Comparison of ENCODE assay signal across 8 cellular contexts in the genomic region with DNA sequence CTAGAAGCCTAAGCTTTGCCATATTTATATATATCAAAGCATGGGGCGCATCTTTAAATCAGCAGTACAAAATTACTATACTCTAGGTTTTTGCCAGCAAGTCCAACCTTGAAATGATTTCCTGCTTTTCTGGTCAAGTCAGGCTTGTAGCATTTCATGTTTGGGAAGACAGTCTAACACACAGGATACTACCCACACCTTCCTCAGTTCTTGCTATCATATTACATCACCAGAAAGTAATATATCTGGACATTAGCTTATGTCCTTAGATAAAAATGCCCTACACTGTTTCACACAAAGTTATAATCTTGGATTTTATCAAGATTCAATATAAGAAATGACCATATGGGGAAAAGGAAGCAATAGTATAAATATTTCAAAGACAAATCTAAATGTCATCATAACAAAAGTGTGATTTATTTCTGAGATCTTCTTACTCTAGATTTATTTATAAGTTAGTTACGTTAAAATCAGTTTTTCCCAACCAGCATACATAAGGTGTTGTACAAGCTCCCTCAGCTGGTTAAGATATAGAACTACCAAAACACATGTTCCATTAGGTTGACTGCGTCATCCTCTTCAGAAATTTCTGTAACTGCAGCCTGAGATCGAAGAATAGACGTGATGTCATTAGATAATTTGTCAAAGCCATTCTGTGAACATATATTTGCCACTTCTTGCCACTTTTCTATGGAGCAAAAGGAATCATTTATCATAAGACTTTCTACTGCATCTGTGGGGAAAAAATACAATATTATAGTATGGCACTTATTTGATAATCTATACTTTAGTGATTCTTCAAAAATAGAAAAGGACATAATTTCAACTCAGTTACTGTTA. TPM values are rescaled to one million over a fixed set of nuclear protein-coding genes. Genes with fewer than 3 reads are reported as not detected.
A peak's percentile ranks its signal among the peaks of the same experiment; 100 is the strongest.
DNase-seq lines count a peak whose midpoint lies in the region; ATAC-seq and TF ChIP-seq lines count a peak whose summit lies in the region.

No MANE protein-coding gene starts in this region.

- H3K27ac ChIP-seq in thyroid gland: no peak overlapping the region

- H3K9me3 Mint-ChIP-seq in activated CD4-positive, alpha-beta T cell treated with anti-CD3 and anti-CD28 coated beads for 36 hours (ENCODE audit: low read depth): no peaks in the 10 kb centered on the region
- H3K9me3 Mint-ChIP-seq in immature natural killer cell: no peaks in the 10 kb centered on the region

- H3K27me3 ChIP-seq in thyroid gland: no peaks in the 10 kb centered on the region

- peak; percentile 78 for ATAC-seq in activated CD4-positive, alpha-beta T cell treated with anti-CD3 and anti-CD28 coated beads for 36 hours
- peak; percentile 54 for ATAC-seq in HG02763 (IDR thresholded peaks at IDR 0.05; ENCODE audit: unreplicated experiment)

- DNase-seq in activated CD4-positive, alpha-beta T cell treated with anti-CD3 and anti-CD28 coated beads for 36 hours: no peak
- no peak for DNase-seq in activated CD4-positive, alpha-beta T cell treated with anti-CD3 and anti-CD28 coated beads, Interleukin-2, amount 50 U/mL, for 48 hours
- DNase-seq in NCI-H345 treated with DMSO at 0.1 percent for 48 hours (lab: John Stamatoyannopoulos, UW; ENCODE audit: unreplicated experiment) (peak; percentile 14), astrocyte of the hippocampus (ENCODE audit: low read depth, low spot score) (peak; percentile 67), immature natural killer cell (peak; percentile 27 to 31 (median 29)), thyroid gland (no peak)
- no peak for DNase-seq in stimulated activated CD4-positive, alpha-beta T cell treated with anti-CD3 and anti-CD28 coated beads, Interleukin-2, amount 100 ng/mL, for 48 hours

- H3K36me3 ChIP-seq in thyroid gland: no peaks in the 10 kb centered on the region

- H3K27ac Mint-ChIP-seq in activated CD4-positive, alpha-beta T cell treated with anti-CD3 and anti-CD28 coated beads for 36 hours: no peak overlapping the region
- H3K27ac Mint-ChIP-seq in immature natural killer cell: no peak overlapping the region

- no peaks in the 10 kb centered on the region for H3K9me3 ChIP-seq in thyroid gland

- intact Hi-C loops in activated CD4-positive, alpha-beta T cell treated with anti-CD3 and anti-CD28 coated beads for 36 hours (cut with DNase I, micrococcal nuclease): loop anchor here (1.0 to 10.0 kb wide), 9 partner anchors 160 to 651 kb away; a partner anchor contains a TSS
- intact Hi-C loops in thyroid gland (cut with DNase I): no loop called here

- TF ChIP-seq POLR2A in thyroid gland (IDR thresholded peaks at IDR 0.05): no peak

- H3K27me3 Mint-ChIP-seq in activated CD4-positive, alpha-beta T cell treated with anti-CD3 and anti-CD28 coated beads for 36 hours: no peaks in the 10 kb centered on the region
- peaks cover 0 to 5% (median 1%) of the 10 kb centered on the region in 3 donors for H3K27me3 Mint-ChIP-seq in immature natural killer cell (ENCODE audit: low read depth in 3 of 3)

- 25 to 30% methylated on average over 5 of the region's 5 CpGs for WGBS in thyroid gland, 2 donors

- no peak overlapping the region for H3K4me3 ChIP-seq in thyroid gland (replicated peaks in 1 of 3)

- TF ChIP-seq CTCF in thyroid gland (IDR thresholded peaks at IDR 0.05): peak in 5 of 6 experiments; percentile 25 to 73 (median 51)

- CTCF ChIA-PET in activated CD4-positive, alpha-beta T cell treated with anti-CD3 and anti-CD28 coated beads for 36 hours (lab: Charles Lee): interaction anchor here (0.6 to 4.7 kb wide), 20 partner anchors 8 to 510 kb away, joined by 3 to 26 read pairs (median 4); no protein-coding TSS in a partner anchor

- H3K4me1 Mint-ChIP-seq in activated CD4-positive, alpha-beta T cell treated with anti-CD3 and anti-CD28 coated beads for 36 hours: peaks cover 8% of the 10 kb centered on the region
- H3K4me1 Mint-ChIP-seq in immature natural killer cell: peaks cover 4 to 7% of the 10 kb centered on the region in 2 donors

- no peaks in the 10 kb centered on the region for H3K4me1 ChIP-seq in thyroid gland

- no peaks in the 10 kb centered on the region for H3K36me3 Mint-ChIP-seq in activated CD4-positive, alpha-beta T cell treated with anti-CD3 and anti-CD28 coated beads for 36 hours (ENCODE audit: low read depth)
- H3K36me3 Mint-ChIP-seq in immature natural killer cell: no peaks in the 10 kb centered on the region

- no peak overlapping the region for H3K4me3 Mint-ChIP-seq in activated CD4-positive, alpha-beta T cell treated with anti-CD3 and anti-CD28 coated beads for 36 hours
- H3K4me3 Mint-ChIP-seq in immature natural killer cell: no peak overlapping the region

- POLR2A ChIA-PET in activated CD4-positive, alpha-beta T cell treated with anti-CD3 and anti-CD28 coated beads for 36 hours (lab: Charles Lee): interaction anchor here (0.6 kb wide), 1 partner anchor 1059 kb away, joined by 3 read pairs; no protein-coding TSS in a partner anchor

RNA-seq across cellular contexts. Expression of a gene that starts 56.6 kb away (rescaled TPM):
- total RNA-seq in activated CD4-positive, alpha-beta T cell treated with anti-CD3 and anti-CD28 coated beads for 36 hours: 1 to 10 TPM; 4.0 to 6.1 TPM
- 1 to 10 TPM in 2 of 3 donors, not detected in 1; 2.0 to 2.9 TPM for polyA plus RNA-seq in immature natural killer cell
- total RNA-seq in thyroid gland: 10 to 100 TPM; 22.7 to 32.1 (median 27.1) TPM

RNA-seq across cellular contexts. Expression of a gene that starts 57.0 kb away (rescaled TPM):
- total RNA-seq in activated CD4-positive, alpha-beta T cell treated with anti-CD3 and anti-CD28 coated beads for 36 hours: 1,000 to 10,000 TPM in 1 of 2 experiments, 100 to 1,000 TPM in 1; 674 to 1,461 TPM
- polyA plus RNA-seq in immature natural killer cell: 1,000 to 10,000 TPM; 1,176 to 2,389 (median 1,755) TPM
- total RNA-seq in thyroid gland: 1,000 to 10,000 TPM in 2 of 4 donors, 100 to 1,000 TPM in 2; 529 to 1,905 (median 1,352) TPM

Comparison
In these comparisons a context has a peak if more than half of its experiments do, and no peak if none do; other contexts are left out.
1. DNase-seq: peak in NCI-H345 treated with DMSO at 0.1 percent for 48 hours (single experiment), astrocyte of the hippocampus (single experiment) and immature natural killer cell (3 of 3); none in activated CD4-positive, alpha-beta T cell treated with anti-CD3 and anti-CD28 coated beads for 36 hours (single experiment), activated CD4-positive, alpha-beta T cell treated with anti-CD3 and anti-CD28 coated beads, Interleukin-2, amount 50 U/mL, for 48 hours (0 of 2), thyroid gland (0 of 2) and stimulated activated CD4-positive, alpha-beta T cell treated with anti-CD3 and anti-CD28 coated beads, Interleukin-2, amount 100 ng/mL, for 48 hours (0 of 2).